ENCODE assay signal across 2 cellular contexts in genomic region chr10:69361303-69361614, GRCh38.
TF ChIP-seq lines count a peak whose summit lies in the region.

No MANE protein-coding gene starts in this region.

TF ChIP-seq in SK-N-SH, 30 proteins besides CTCF, POLR2A, EP300 and RAD21 (continued from another document):
- TF ChIP-seq GABPA (IDR thresholded peaks at IDR 0.05; ENCODE audit: low read depth) (no peak), MXI1 (IDR thresholded peaks at IDR 0.05; ENCODE audit: low read depth, low read length) (no peak), ELF1 (IDR thresholded peaks at IDR 0.05) (no peak), PBX3 (IDR thresholded peaks at IDR 0.05) (no peak), TCF12 (IDR thresholded peaks at IDR 0.05) (no peak), REST (IDR thresholded peaks at IDR 0.05; ENCODE audit: low read depth, low read length) (no peak), EZH2phosphoT487 (IDR thresholded peaks at IDR 0.05; ENCODE audit: borderline replicate concordance, low read depth) (no peak), USF1 (IDR thresholded peaks at IDR 0.05; ENCODE audit: borderline replicate concordance, low read depth) (no peak), CHD2 (IDR thresholded peaks at IDR 0.05; ENCODE audit: low read length, partially characterized antibody) (no peak), USF2 (IDR thresholded peaks at IDR 0.05; ENCODE audit: borderline replicate concordance, low read depth, low read length) (no peak), FOXM1 (IDR thresholded peaks at IDR 0.05; ENCODE audit: low read depth) (no peak)

TF ChIP-seq in SK-N-SH treated with all-trans-retinoic acid at 6 μM for 48 hours, 23 proteins besides CTCF, POLR2A, EP300 and RAD21 (continued from another document):
- no peak for TF ChIP-seq CSRNP3 (CRISPR knock-in tag; IDR thresholded peaks at IDR 0.05)
